ENCODE assay signal across 15 cellular contexts in the genomic region with DNA sequence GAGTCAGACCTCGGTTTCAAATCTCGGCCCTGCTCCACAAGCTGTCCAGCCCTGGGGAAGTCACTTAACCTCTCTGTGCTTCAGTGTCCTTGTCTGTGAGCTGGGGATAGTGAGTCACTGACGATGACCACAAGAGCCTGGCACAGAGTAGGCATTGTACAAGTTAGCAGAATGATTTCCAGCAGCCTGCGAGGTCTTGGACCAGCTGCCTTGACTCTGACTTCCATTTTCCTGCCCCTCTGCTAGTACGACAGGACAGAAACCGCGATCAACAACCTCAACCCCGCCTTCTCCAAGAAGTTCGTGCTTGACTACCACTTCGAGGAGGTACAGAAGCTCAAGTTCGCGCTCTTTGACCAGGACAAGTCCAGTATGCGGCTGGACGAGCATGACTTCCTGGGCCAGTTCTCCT. TPM values are rescaled to one million over a fixed set of nuclear protein-coding genes. Genes with fewer than 3 reads are reported as not detected.
A peak's percentile ranks its signal among the peaks of the same experiment; 100 is the strongest.
DNase-seq lines count a peak whose midpoint lies in the region; ATAC-seq and TF ChIP-seq lines count a peak whose summit lies in the region.
"Had no signal": no experiment of that assay in that cellular context is flagged by ENCODE, and none has a peak within 500 bp of the region (broad histone marks: within the 10 kb centered on the region; RNA-seq: fewer than 3 reads in every experiment).

No MANE protein-coding gene starts in this region.

- H3K9me3 ChIP-seq in right atrium auricular region: no peaks in the 10 kb centered on the region
- no peaks in the 10 kb centered on the region for H3K9me3 ChIP-seq in ascending aorta
- H3K9me3 ChIP-seq in upper lobe of left lung: no peaks in the 10 kb centered on the region
- H3K9me3 ChIP-seq in sigmoid colon: no peaks in the 10 kb centered on the region
- H3K9me3 ChIP-seq: SK-N-SH had no signal

- DNase-seq in Right ventricle myocardium inferior (ENCODE audit: missing footprints) (peak; percentile 41), right atrium auricular region (ENCODE audit: low spot score) (no peak), ascending aorta (ENCODE audit: low spot score in 2 of 2) (no peak), kidney glomerular epithelial cell (lab: John Stamatoyannopoulos, UW) (peak; percentile 5), upper lobe of left lung (no peak), epidermal melanocyte (ENCODE audit: insufficient read length, low spot score) (no peak), sigmoid colon (no peak)
- DNase-seq: activated CD4-positive, alpha-beta T cell treated with anti-CD3 and anti-CD28 coated beads for 4 hours; activated naive CD4-positive, alpha-beta T cell; effector CD4-positive, alpha-beta T cell; NCI-H524 treated with DMSO at 0.1 percent for 48 hours; SK-N-SH had no signal

- intact Hi-C loops in Right ventricle myocardium inferior (cut with DNase I) (no loop called here), ascending aorta (cut with DNase I) (no loop called here), sigmoid colon (cut with DNase I) (no loop called here)

- H3K36me3 ChIP-seq in right atrium auricular region (no peaks in the 10 kb centered on the region), ascending aorta (peaks cover 9 to 12% of the 10 kb centered on the region in 2 donors), upper lobe of left lung (peaks cover 8 to 45% (median 36%) of the 10 kb centered on the region in 4 donors), sigmoid colon (peaks cover 0 to 8% (median 0%) of the 10 kb centered on the region in 4 donors)

- H3K4me3 ChIP-seq in right atrium auricular region (no peak overlapping the region), ascending aorta (no peak overlapping the region), upper lobe of left lung (no peak overlapping the region), sigmoid colon (no peak overlapping the region)
- H3K4me3 ChIP-seq: skin epidermis had no signal

- ATAC-seq in Right ventricle myocardium inferior: no peak
- ATAC-seq in upper lobe of left lung (ENCODE audit: low FRiP score in 2 of 2): no peak
- no peak for ATAC-seq in GM21825 (IDR thresholded peaks at IDR 0.05; ENCODE audit: unreplicated experiment)
- ATAC-seq: HCT116 had no signal

- H3K27me3 ChIP-seq in right atrium auricular region (no peaks in the 10 kb centered on the region), ascending aorta (no peaks in the 10 kb centered on the region), upper lobe of left lung (no peaks in the 10 kb centered on the region), sigmoid colon (no peaks in the 10 kb centered on the region)

- TF ChIP-seq EP300 in upper lobe of left lung (IDR thresholded peaks at IDR 0.05): no peak
- TF ChIP-seq EP300 in sigmoid colon (IDR thresholded peaks at IDR 0.05): no peak

- no peak overlapping the region for H3K27ac ChIP-seq in right atrium auricular region
- peak overlapping the region; percentile 54 to 63 for H3K27ac ChIP-seq in ascending aorta
- peak overlapping the region; percentile 10 to 66 (median 58) for H3K27ac ChIP-seq in upper lobe of left lung
- peak overlapping the region in 1 of 4 donors; percentile 34 for H3K27ac ChIP-seq in sigmoid colon

- no peak for TF ChIP-seq POLR2A in upper lobe of left lung (IDR thresholded peaks at IDR 0.05)
- no peak for TF ChIP-seq POLR2A in sigmoid colon (IDR thresholded peaks at IDR 0.05)

- 90% methylated on average over 14 of the region's 14 CpGs for WGBS in upper lobe of left lung, 2 donors
- 86 to 91% methylated on average over 14 of the region's 14 CpGs for WGBS in sigmoid colon, 2 donors

- TF ChIP-seq CTCF in right atrium auricular region (IDR thresholded peaks at IDR 0.05) (no peak), ascending aorta (IDR thresholded peaks at IDR 0.05) (no peak), upper lobe of left lung (IDR thresholded peaks at IDR 0.05) (no peak), sigmoid colon (IDR thresholded peaks at IDR 0.05) (no peak)

- H3K4me1 ChIP-seq in right atrium auricular region (peaks cover 0 to 22% of the 10 kb centered on the region in 2 donors), ascending aorta (peaks cover 0 to 7% of the 10 kb centered on the region in 2 donors), upper lobe of left lung (peaks cover 3 to 29% (median 12%) of the 10 kb centered on the region in 4 donors), sigmoid colon (peaks cover 0 to 15% (median 12%) of the 10 kb centered on the region in 4 donors)

RNA-seq across cellular contexts. Expression of gene CPNE2, which starts 20.7 kb away (rescaled TPM):
- 14.6 TPM for total RNA-seq in Right ventricle myocardium inferior
- 10 to 100 TPM; 16.0 to 26.1 TPM for total RNA-seq in right atrium auricular region
- 36.6 TPM for total RNA-seq in ascending aorta
- 10 to 100 TPM; 39.4 to 58.7 (median 53.1) TPM for total RNA-seq in upper lobe of left lung
- total RNA-seq in sigmoid colon: 10 to 100 TPM; 22.9 to 59.9 (median 25.4) TPM
- polyA plus RNA-seq in sigmoid colon: 10 to 100 TPM; 60.7 to 75.1 (median 66.6) TPM

Comparison
In these comparisons a context has a peak if more than half of its experiments do, and no peak if none do; other contexts are left out.
1. DNase-seq: peak in Right ventricle myocardium inferior (single experiment) and kidney glomerular epithelial cell (single experiment); none in right atrium auricular region (single experiment), ascending aorta (0 of 2), upper lobe of left lung (0 of 2), epidermal melanocyte (single experiment) and sigmoid colon (single experiment).
2. H3K27ac ChIP-seq: peak in ascending aorta (2 of 2) and upper lobe of left lung (4 of 4); none in right atrium auricular region (0 of 2).